Comparison of ENCODE assay signal across 12 cellular contexts in the genomic region with DNA sequence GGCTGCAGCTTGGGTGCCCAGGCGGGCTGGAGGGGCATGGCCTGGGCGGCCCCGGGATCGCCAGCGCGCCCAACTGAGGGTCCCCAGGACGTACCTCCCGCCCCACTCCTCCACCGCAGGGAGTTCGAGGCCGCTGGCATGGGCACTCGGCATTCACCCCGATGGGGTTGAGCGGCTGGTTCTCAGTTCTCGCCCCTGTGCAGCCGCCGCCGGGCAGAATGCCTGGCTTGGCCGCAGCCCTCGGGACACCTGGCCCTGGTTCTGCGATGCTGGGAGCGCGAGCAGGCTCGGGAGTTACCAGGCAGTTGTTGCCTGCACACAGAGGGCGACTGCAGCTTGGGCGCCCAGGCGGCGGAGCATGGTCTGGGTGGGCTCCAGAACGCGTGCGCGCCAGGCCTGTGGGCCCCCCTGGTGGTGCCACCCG.
DNase-seq lines count a peak whose midpoint lies in the region; ATAC-seq and TF ChIP-seq lines count a peak whose summit lies in the region.
"Had no signal": no experiment of that assay in that cellular context is flagged by ENCODE, and none has a peak within 500 bp of the region (broad histone marks: within the 10 kb centered on the region; RNA-seq: fewer than 3 reads in every experiment).

No MANE protein-coding gene starts in this region.

- H3K4me3 ChIP-seq in DOHH2 (ENCODE audit: low read length), result peak overlapping the region; percentile 74
- peak overlapping the region; percentile 52 for H3K4me3 ChIP-seq in HUES64 (ENCODE audit: low read length)
- H3K4me3 ChIP-seq in endodermal cell (ENCODE audit: low read length), result no peak overlapping the region
- peak overlapping the region; percentile 63 for H3K4me3 ChIP-seq in neural progenitor cell

- no peak overlapping the region for H3K9ac ChIP-seq in HUES64 (ENCODE audit: low read depth, low read length)
- no peak overlapping the region for H3K9ac ChIP-seq in endodermal cell (ENCODE audit: extremely low read depth, low read length, poor library complexity, severe bottlenecking)
- no peak overlapping the region for H3K9ac ChIP-seq in neural progenitor cell

- DNase-seq in endodermal cell (peak; percentile 72), neural progenitor cell (ENCODE audit: low spot score) (peak; percentile 33), NOMO-1 treated with DMSO at 0.1 percent for 48 hours (lab: John Stamatoyannopoulos, UW; ENCODE audit: unreplicated experiment) (no peak)
- DNase-seq: activated effector memory CD4-positive, alpha-beta T cell treated with anti-CD3 and anti-CD28 coated beads, Interleukin-2, amount 50 U/mL, for 16 hours; NCI-H2081 treated with DMSO at 0.1 percent for 48 hours had no signal

- H3K79me2 ChIP-seq in DOHH2 (ENCODE audit: control insufficient read depth, low read length), result no peaks in the 10 kb centered on the region
- no peaks in the 10 kb centered on the region for H3K79me2 ChIP-seq in neural progenitor cell (ENCODE audit: low read depth)

- H3K4me1 ChIP-seq in DOHH2 (ENCODE audit: control insufficient read depth, low read length), result peaks cover 17% of the 10 kb centered on the region
- H3K4me1 ChIP-seq in HUES64 (ENCODE audit: insufficient read depth, low read length), result no peaks in the 10 kb centered on the region
- H3K4me1 ChIP-seq in endodermal cell (ENCODE audit: control insufficient read depth, insufficient read depth, low read length), result peaks cover 5% of the 10 kb centered on the region
- H3K4me1 ChIP-seq in neural progenitor cell, result peaks cover 2% of the 10 kb centered on the region
- H3K4me1 ChIP-seq: foreskin keratinocyte had no signal

- H3K27ac Mint-ChIP-seq in endodermal cell (no peak overlapping the region), neural progenitor cell (no peak overlapping the region)

- H3K9me3 Mint-ChIP-seq in endodermal cell, result no peaks in the 10 kb centered on the region
- peaks cover 5% of the 10 kb centered on the region for H3K9me3 Mint-ChIP-seq in neural progenitor cell
- H3K9me3 Mint-ChIP-seq: central memory CD8-positive, alpha-beta T cell had no signal

- peak overlapping the region; percentile 65 for H2AFZ ChIP-seq in neural progenitor cell (replicated peaks)

- H3K27me3 Mint-ChIP-seq in endodermal cell (ENCODE audit: insufficient read depth) (peaks cover 81% of the 10 kb centered on the region), neural progenitor cell (ENCODE audit: insufficient read depth, low read depth) (peaks cover 25% of the 10 kb centered on the region)

- H3K4me1 Mint-ChIP-seq in endodermal cell, result no peaks in the 10 kb centered on the region
- H3K4me1 Mint-ChIP-seq in neural progenitor cell, result no peaks in the 10 kb centered on the region
- H3K4me1 Mint-ChIP-seq: central memory CD8-positive, alpha-beta T cell had no signal

- no peaks in the 10 kb centered on the region for H3K9me2 ChIP-seq in DOHH2 (replicated peaks; ENCODE audit: control insufficient read depth, low read length)

- H3K4me2 ChIP-seq in DOHH2 (ENCODE audit: low read length), result peak overlapping the region; percentile 82
- peak overlapping the region; percentile 96 for H3K4me2 ChIP-seq in neural progenitor cell

- 45% methylated on average over 33 of the region's 33 CpGs for WGBS in HUES64
- 38 to 41% methylated on average over 29 to 33 of the region's 33 CpGs for WGBS in endodermal cell (ENCODE audit: insufficient coverage in 1 of 2, insufficient read length in 1 of 2), 2 experiments

- H3F3A ChIP-seq in DOHH2 (ENCODE audit: control insufficient read depth, insufficient read depth) (0 out of 2 replicates have a peak, but pooled peaks cover 2% of the 10 kb centered on the region), neural progenitor cell (ENCODE audit: low read depth) (peaks cover 12% of the 10 kb centered on the region)

- ATAC-seq in HG02870 (IDR thresholded peaks at IDR 0.05; ENCODE audit: unreplicated experiment), result no peak
- ATAC-seq in HG03521 (IDR thresholded peaks at IDR 0.05; ENCODE audit: unreplicated experiment), result no peak

- TF ChIP-seq CTCF in DOHH2 (IDR thresholded peaks at IDR 0.05; ENCODE audit: low read depth, low read length, poor library complexity, severe bottlenecking) (no peak), endodermal cell (conservative IDR thresholded peaks at IDR 0.05) (no peak), neural progenitor cell (IDR thresholded peaks at IDR 0.05) (no peak)

- H3K36me3 Mint-ChIP-seq in endodermal cell (ENCODE audit: low read depth) (no peaks in the 10 kb centered on the region), neural progenitor cell (no peaks in the 10 kb centered on the region)

- no peak overlapping the region for H3K4me3 Mint-ChIP-seq in endodermal cell
- H3K4me3 Mint-ChIP-seq in neural progenitor cell, result peak overlapping the region; percentile 78
- H3K4me3 Mint-ChIP-seq: central memory CD8-positive, alpha-beta T cell had no signal

- no peak overlapping the region for H3K27ac ChIP-seq in DOHH2 (ENCODE audit: low read depth, low read length)
- no peak overlapping the region for H3K27ac ChIP-seq in HUES64 (ENCODE audit: low read depth, low read length)
- H3K27ac ChIP-seq in endodermal cell (ENCODE audit: low read depth, low read length), result no peak overlapping the region
- no peak overlapping the region for H3K27ac ChIP-seq in neural progenitor cell
- H3K27ac ChIP-seq: foreskin keratinocyte had no signal

- H3K36me3 ChIP-seq in DOHH2 (ENCODE audit: control insufficient read depth, low read length), result no peaks in the 10 kb centered on the region
- H3K36me3 ChIP-seq in HUES64 (ENCODE audit: insufficient read depth, low read length), result no peaks in the 10 kb centered on the region
- no peaks in the 10 kb centered on the region for H3K36me3 ChIP-seq in endodermal cell (ENCODE audit: control insufficient read depth, insufficient read depth, low read length)
- no peaks in the 10 kb centered on the region for H3K36me3 ChIP-seq in neural progenitor cell
- H3K36me3 ChIP-seq: lower lobe of right lung had no signal

- peaks cover 51% of the 10 kb centered on the region for H3K27me3 ChIP-seq in DOHH2 (ENCODE audit: control insufficient read depth, low read length)
- peaks cover 89% of the 10 kb centered on the region for H3K27me3 ChIP-seq in HUES64 (ENCODE audit: insufficient read depth, low read length)
- H3K27me3 ChIP-seq in endodermal cell (ENCODE audit: control insufficient read depth, insufficient read depth, low read length, poor library complexity, severe bottlenecking), result peaks cover 82% of the 10 kb centered on the region
- H3K27me3 ChIP-seq in neural progenitor cell, result peaks cover 99% of the 10 kb centered on the region

- H3K9me3 ChIP-seq in DOHH2 (ENCODE audit: control insufficient read depth, insufficient read depth, low read length), result peaks cover 7% of the 10 kb centered on the region
- peaks cover 29% of the 10 kb centered on the region for H3K9me3 ChIP-seq in HUES64 (ENCODE audit: insufficient read depth, low read depth, low read length)
- peaks cover 13% of the 10 kb centered on the region for H3K9me3 ChIP-seq in endodermal cell (ENCODE audit: control insufficient read depth, low read length)
- H3K9me3 ChIP-seq in neural progenitor cell (ENCODE audit: low read depth), result no peaks in the 10 kb centered on the region
- H3K9me3 ChIP-seq: lower lobe of right lung had no signal

- no peaks in the 10 kb centered on the region for H4K20me1 ChIP-seq in DOHH2 (ENCODE audit: control insufficient read depth, insufficient read depth, low read depth, low read length)
- H4K20me1 ChIP-seq in neural progenitor cell (ENCODE audit: low read depth), result peaks cover 11% of the 10 kb centered on the region
